In genomic region chr4:11702886-11703555, GRCh38 we compare ENCODE assay signal across 1 cellular context.
TF ChIP-seq lines count a peak whose summit lies in the region.

No MANE protein-coding gene starts in this region.

TF ChIP-seq in GM23338, 12 proteins besides CTCF, POLR2A, EP300 and RAD21 (continued from another document):
- TF ChIP-seq ZNF462 (CRISPR knock-in tag; IDR thresholded peaks at IDR 0.05) = no peak
- no peak for TF ChIP-seq STAT1 (IDR thresholded peaks at IDR 0.05; ENCODE audit: unreplicated experiment)
- TF ChIP-seq ZNF114 (CRISPR knock-in tag; IDR thresholded peaks at IDR 0.05) = no peak
